In genomic region chr10:70799124-70799523, GRCh38 we compare ENCODE assay signal across 18 cellular contexts. TPM values are rescaled to one million over a fixed set of nuclear protein-coding genes. Genes with fewer than 3 reads are reported as not detected.
A peak's percentile ranks its signal among the peaks of the same experiment; 100 is the strongest.
DNase-seq lines count a peak whose midpoint lies in the region; ATAC-seq and TF ChIP-seq lines count a peak whose summit lies in the region.
"Had no signal": no experiment of that assay in that cellular context is flagged by ENCODE, and none has a peak within 500 bp of the region (broad histone marks: within the 10 kb centered on the region; RNA-seq: fewer than 3 reads in every experiment).

No MANE protein-coding gene starts in this region.

- H3K27me3 ChIP-seq in GM23248 (replicated peaks; ENCODE audit: insufficient read depth): peaks cover 16% of the 10 kb centered on the region; the same call in 1 of the 2 replicates
- H3K27me3 ChIP-seq in suprapubic skin: no peaks in the 10 kb centered on the region
- H3K27me3 ChIP-seq: Peyer's patch had no signal

- H4K20me1 ChIP-seq in GM23248 (ENCODE audit: insufficient read depth): no peaks in the 10 kb centered on the region

- H3K9me3 Mint-ChIP-seq in chondrocyte (ENCODE audit: low read depth): peaks cover 13% of the 10 kb centered on the region

- H3K4me3 ChIP-seq in GM23248 (no peak overlapping the region), fibroblast of the aortic adventitia (ENCODE audit: low read depth, low read length) (no peak overlapping the region), suprapubic skin (no peak overlapping the region)
- H3K4me3 ChIP-seq: Peyer's patch had no signal

- ATAC-seq in HG03108 (IDR thresholded peaks at IDR 0.05; ENCODE audit: unreplicated experiment) (no peak), GM18502 (IDR thresholded peaks at IDR 0.05; ENCODE audit: poor library complexity, unreplicated experiment) (no peak)
- ATAC-seq: HCT116 had no signal

- no peaks in the 10 kb centered on the region for H3K4me1 Mint-ChIP-seq in chondrocyte (ENCODE audit: low read depth)

- H3K27ac ChIP-seq in GM23248 (no peak overlapping the region), suprapubic skin (no peak overlapping the region)
- H3K27ac ChIP-seq: Peyer's patch had no signal

- no peaks in the 10 kb centered on the region for H3K9me2 ChIP-seq in GM23248 (ENCODE audit: insufficient read depth)

- H3K4me1 ChIP-seq in GM23248 (ENCODE audit: insufficient read depth): 0 out of 2 replicates have a peak, but pooled peaks cover 8% of the 10 kb centered on the region
- peaks cover 4% of the 10 kb centered on the region for H3K4me1 ChIP-seq in suprapubic skin
- H3K4me1 ChIP-seq: Peyer's patch had no signal

- no peak overlapping the region for H3K9ac ChIP-seq in GM23248

- TF ChIP-seq POLR2A in suprapubic skin (IDR thresholded peaks at IDR 0.05): no peak

- in situ Hi-C loops in GM23248 (cut with MboI): no loop called here

- no peaks in the 10 kb centered on the region for H3F3A ChIP-seq in GM23248 (ENCODE audit: insufficient read depth)

- H2AFZ ChIP-seq in GM23248: no peak overlapping the region

- H3K4me3 Mint-ChIP-seq in chondrocyte (ENCODE audit: unreplicated experiment): no peak overlapping the region

- 41 to 53% methylated on average over 5 of the region's 5 CpGs for WGBS in GM23248 (ENCODE audit: low coverage in 1 of 2, low lambda C conversion rate in 2 of 2, missing lambda C conversion rate in 2 of 2), 2 experiments
- WGBS in suprapubic skin: 67% methylated on average over 5 of the region's 5 CpGs

- no peak for TF ChIP-seq EP300 in suprapubic skin (IDR thresholded peaks at IDR 0.05)

- peak; percentile 18 for DNase-seq in Daoy (ENCODE audit: low read depth)
- peak; percentile 61 for DNase-seq in GM23248
- DNase-seq in RPMI7951 (ENCODE audit: low read depth): peak; percentile 28
- DNase-seq in fibroblast of the aortic adventitia (ENCODE audit: low read depth): peak; percentile 25
- DNase-seq in chondrocyte (ENCODE audit: low spot score): no peak
- no peak for DNase-seq in suprapubic skin (ENCODE audit: low spot score in 2 of 2)
- DNase-seq: NCI-H1930, NCI-H2171 treated with DMSO at 0.1 percent for 48 hours, NCI-H82, Peyer's patch, SIG-M5 had no signal

- H3K27ac Mint-ChIP-seq in chondrocyte (ENCODE audit: unreplicated experiment): no peak overlapping the region

- peaks cover 17% of the 10 kb centered on the region for H3K27me3 Mint-ChIP-seq in chondrocyte (ENCODE audit: low read depth)

- H3K36me3 Mint-ChIP-seq in chondrocyte (ENCODE audit: low read depth): peaks cover 9% of the 10 kb centered on the region

- no peak overlapping the region for H3K4me2 ChIP-seq in GM23248 (ENCODE audit: unreplicated experiment)

- TF ChIP-seq CTCF in fibroblast of the aortic adventitia (IDR thresholded peaks at IDR 0.05; ENCODE audit: insufficient read depth, low read length) (no peak), chondrocyte (IDR thresholded peaks at IDR 0.05) (no peak), suprapubic skin (IDR thresholded peaks at IDR 0.05) (no peak)

- H3K9me3 ChIP-seq in GM23248 (ENCODE audit: low read depth) (no peaks in the 10 kb centered on the region), suprapubic skin (no peaks in the 10 kb centered on the region)
- H3K9me3 ChIP-seq: Peyer's patch had no signal

- H3K79me2 ChIP-seq in GM23248 (ENCODE audit: insufficient read depth): no peaks in the 10 kb centered on the region

- H3K36me3 ChIP-seq in GM23248 (ENCODE audit: low read depth) (no peaks in the 10 kb centered on the region), suprapubic skin (no peaks in the 10 kb centered on the region)
- H3K36me3 ChIP-seq: Peyer's patch had no signal

RNA-seq across cellular contexts. Expression of gene TBATA, which starts 13.9 kb away (rescaled TPM):
- total RNA-seq in Daoy (2014; rRNA removed; shearing (Covaris generic)): not detected in 2 replicates
- not detected in 2 replicates for total RNA-seq in GM23248 (2014; rRNA removed; shearing (Covaris generic))
- polyA plus RNA-seq in GM23248 (2016; fragmentation: Nextera tagmentation; extraction: Ambion mirVana): not detected in 2 replicates
- not detected in 2 replicates for total RNA-seq in RPMI7951 (2014; rRNA removed; shearing (Covaris generic))
- total RNA-seq in fibroblast of the aortic adventitia (ENCODE audit: low replicate concordance): not detected in 2 replicates
- not detected in 3 replicates for total RNA-seq in chondrocyte
- total RNA-seq in suprapubic skin: under 1 TPM in 1 of 4 donors, not detected in 3; 0.68 TPM
- total RNA-seq: HT-29, NCI-H460, Peyer's patch had no signal
- polyA plus RNA-seq: AG04450, BJ had no signal

RNA-seq across cellular contexts. Expression of gene SGPL1, which starts 16.6 kb away (rescaled TPM):
- 22.5 and 23.5 TPM in 2 replicates for total RNA-seq in Daoy (2014; rRNA removed; shearing (Covaris generic))
- 19.0 and 27.5 TPM in 2 replicates for total RNA-seq in GM23248 (2014; rRNA removed; shearing (Covaris generic))
- polyA plus RNA-seq in GM23248 (2016; fragmentation: Nextera tagmentation; extraction: Ambion mirVana): 18.2 and 19.8 TPM in 2 replicates
- total RNA-seq in RPMI7951 (2014; rRNA removed; shearing (Covaris generic)): 14.1 and 23.0 TPM in 2 replicates
- total RNA-seq in fibroblast of the aortic adventitia (ENCODE audit: low replicate concordance) (26.3 and 117 TPM in 2 replicates), chondrocyte (44.2 to 71.8 TPM (median 60.5 TPM) in 3 replicates), suprapubic skin (10 to 100 TPM; 54.4 to 80.1 (median 59.6) TPM)

Comparison
In these comparisons a context has a peak if more than half of its experiments do, and no peak if none do; other contexts are left out.
1. DNase-seq: peak in Daoy (single experiment), GM23248 (single experiment), RPMI7951 (single experiment) and fibroblast of the aortic adventitia (single experiment); none in chondrocyte (single experiment) and suprapubic skin (0 of 2).